15 cellular contexts compared by ENCODE assay signal in genomic region chr5:28374492-28374934, GRCh38.
DNase-seq lines count a peak whose midpoint lies in the region; ATAC-seq, FAIRE-seq and TF ChIP-seq lines count a peak whose summit lies in the region.
"Had no signal": no experiment of that assay in that cellular context is flagged by ENCODE, and none has a peak within 500 bp of the region (broad histone marks: within the 10 kb centered on the region; RNA-seq: fewer than 3 reads in every experiment).

No MANE protein-coding gene starts in this region.

- H3K4ac ChIP-seq in trophoblast cell (ENCODE audit: low read depth, low read length) = no peak overlapping the region

- H3K9me3 ChIP-seq in astrocyte (ENCODE audit: insufficient read depth, low read depth, low read length) = no peaks in the 10 kb centered on the region
- no peaks in the 10 kb centered on the region for H3K9me3 ChIP-seq in trophoblast cell (ENCODE audit: insufficient read depth, low read depth, low read length)

- no CpG with 5 or more reads among the region's 3 CpGs for WGBS in trophoblast cell (ENCODE audit: extremely low coverage, insufficient coverage, insufficient read length)

- no peaks in the 10 kb centered on the region for H4K20me1 ChIP-seq in astrocyte (ENCODE audit: insufficient read depth, low read length)

- H3K79me2 ChIP-seq in astrocyte (ENCODE audit: insufficient read depth, low read length) = no peaks in the 10 kb centered on the region
- no peaks in the 10 kb centered on the region for H3K79me2 ChIP-seq in trophoblast cell (ENCODE audit: control insufficient read depth, insufficient read depth, low read length, poor library complexity)

- no peaks in the 10 kb centered on the region for H3K27me3 ChIP-seq in astrocyte (ENCODE audit: insufficient read depth, low read length)
- H3K27me3 ChIP-seq in trophoblast cell (ENCODE audit: insufficient read depth, low read length) = no peaks in the 10 kb centered on the region

- H3K36me3 Mint-ChIP-seq in astrocyte (ENCODE audit: low read depth, unreplicated experiment) = no peaks in the 10 kb centered on the region
- no peaks in the 10 kb centered on the region for H3K36me3 Mint-ChIP-seq in activated CD8-positive, alpha-beta T cell treated with anti-CD3 and anti-CD28 coated beads for 36 hours (ENCODE audit: low read depth)

- H3K4me3 ChIP-seq in astrocyte (ENCODE audit: insufficient read depth, low read depth, low read length) (no peak overlapping the region), trophoblast cell (ENCODE audit: low read depth, low read length) (no peak overlapping the region)
- H3K4me3 ChIP-seq: skin epidermis had no signal

- H3K4me2 ChIP-seq in astrocyte (ENCODE audit: low read length) (no peak overlapping the region), trophoblast cell (ENCODE audit: low read length) (peak overlapping the region; percentile 24)

- peak; percentile 35 for DNase-seq in HS-27A (ENCODE audit: low read depth)
- DNase-seq in NCI-H226 = peak; percentile 99
- DNase-seq in astrocyte (ENCODE audit: low read depth) = peak; percentile 79
- peak; percentile 19 to 74 for DNase-seq in trophoblast cell
- DNase-seq in hepatic stellate cell (ENCODE audit: low spot score) = no peak
- no peak for DNase-seq in activated CD8-positive, alpha-beta T cell treated with anti-CD3 and anti-CD28 coated beads for 36 hours
- DNase-seq: caudate nucleus; CD4-positive, alpha-beta T cell; NCI-H2081 treated with DMSO at 0.1 percent for 48 hours; SHP77 had no signal

- H3K27ac ChIP-seq in astrocyte (ENCODE audit: low read depth, low read length) = no peak overlapping the region
- peak overlapping the region; percentile 94 for H3K27ac ChIP-seq in trophoblast cell (ENCODE audit: low read depth, low read length)
- H3K27ac ChIP-seq: skin epidermis had no signal

- H3K9me3 Mint-ChIP-seq in astrocyte (ENCODE audit: unreplicated experiment) = peaks cover 9% of the 10 kb centered on the region
- H3K9me3 Mint-ChIP-seq in activated CD8-positive, alpha-beta T cell treated with anti-CD3 and anti-CD28 coated beads for 36 hours = peaks cover 20% of the 10 kb centered on the region

- H4K12ac ChIP-seq in trophoblast cell (ENCODE audit: low read depth, low read length) = no peak overlapping the region

- no peak overlapping the region for H3K18ac ChIP-seq in trophoblast cell (ENCODE audit: low read length)

- H2AFZ ChIP-seq in astrocyte (ENCODE audit: low read depth, low read length) (no peak overlapping the region), trophoblast cell (ENCODE audit: insufficient read depth, low read length, poor library complexity) (no peak overlapping the region)

- H2BK5ac ChIP-seq in trophoblast cell (ENCODE audit: low read depth, low read length, poor library complexity) = peak overlapping the region; percentile 6

- POLR2A ChIA-PET in activated CD8-positive, alpha-beta T cell treated with anti-CD3 and anti-CD28 coated beads for 36 hours (lab: Charles Lee) = no interaction called here

- H3K9ac ChIP-seq in astrocyte (ENCODE audit: low read length) (no peak overlapping the region), trophoblast cell (ENCODE audit: low read length) (no peak overlapping the region)

- TF ChIP-seq CTCF in astrocyte (IDR thresholded peaks at IDR 0.05; ENCODE audit: insufficient read depth, low read depth, low read length) = no peak
- TF ChIP-seq CTCF in activated CD8-positive, alpha-beta T cell treated with anti-CD3 and anti-CD28 coated beads for 36 hours (IDR thresholded peaks at IDR 0.05) = no peak

- intact Hi-C loops in activated CD8-positive, alpha-beta T cell treated with anti-CD3 and anti-CD28 coated beads for 36 hours (cut with micrococcal nuclease) = no loop called here

- no peak for ATAC-seq in GM19463 (IDR thresholded peaks at IDR 0.05; ENCODE audit: unreplicated experiment)
- no peak for ATAC-seq in activated CD8-positive, alpha-beta T cell treated with anti-CD3 and anti-CD28 coated beads for 36 hours
- ATAC-seq: left lobe of liver had no signal

- H4K8ac ChIP-seq in trophoblast cell (ENCODE audit: low read depth, low read length) = peak overlapping the region; percentile 26

- no peak overlapping the region for H3K4me3 Mint-ChIP-seq in astrocyte (ENCODE audit: unreplicated experiment)
- no peak overlapping the region for H3K4me3 Mint-ChIP-seq in activated CD8-positive, alpha-beta T cell treated with anti-CD3 and anti-CD28 coated beads for 36 hours
- H3K4me3 Mint-ChIP-seq: CD4-positive, alpha-beta T cell; nephron had no signal

- no peaks in the 10 kb centered on the region for H3K36me3 ChIP-seq in astrocyte (ENCODE audit: insufficient read depth, low read length)
- H3K36me3 ChIP-seq in trophoblast cell (ENCODE audit: control insufficient read depth in 1 of 2, insufficient read depth in 2 of 2, low read length in 2 of 2) = no peaks in the 10 kb centered on the region

- peaks cover 9% of the 10 kb centered on the region for H3K4me1 Mint-ChIP-seq in astrocyte (ENCODE audit: low read depth, unreplicated experiment)
- no peaks in the 10 kb centered on the region for H3K4me1 Mint-ChIP-seq in activated CD8-positive, alpha-beta T cell treated with anti-CD3 and anti-CD28 coated beads for 36 hours (ENCODE audit: low read depth)
- H3K4me1 Mint-ChIP-seq: nephron had no signal

- H2BK12ac ChIP-seq in trophoblast cell (ENCODE audit: low read length) = peak overlapping the region; percentile 27

- FAIRE-seq in astrocyte (lab: Jason Lieb, UNC) = no peak
- FAIRE-seq: endometrium had no signal

- H3K14ac ChIP-seq in trophoblast cell (ENCODE audit: low read length) = no peak overlapping the region

- peaks cover 4% of the 10 kb centered on the region for H3K79me1 ChIP-seq in trophoblast cell (ENCODE audit: low read length)

- no peak overlapping the region for H2AK5ac ChIP-seq in trophoblast cell (ENCODE audit: low read length)

- H3K4me1 ChIP-seq in astrocyte (ENCODE audit: insufficient read depth, low read length) = no peaks in the 10 kb centered on the region
- H3K4me1 ChIP-seq in trophoblast cell (ENCODE audit: control insufficient read depth in 1 of 2, insufficient read depth in 2 of 2, low read length in 2 of 2) = peaks cover 4 to 6% of the 10 kb centered on the region in 2 experiments

- CTCF ChIA-PET in activated CD8-positive, alpha-beta T cell treated with anti-CD3 and anti-CD28 coated beads for 36 hours (lab: Charles Lee) = no interaction called here

- no peak overlapping the region for H4K91ac ChIP-seq in trophoblast cell (ENCODE audit: low read depth, low read length)

- H2BK120ac ChIP-seq in trophoblast cell (ENCODE audit: insufficient read depth, low read length, poor library complexity) = no peak overlapping the region

- H3K27ac Mint-ChIP-seq in astrocyte (ENCODE audit: unreplicated experiment) = peak overlapping the region; percentile 55
- H3K27ac Mint-ChIP-seq in activated CD8-positive, alpha-beta T cell treated with anti-CD3 and anti-CD28 coated beads for 36 hours = no peak overlapping the region
- H3K27ac Mint-ChIP-seq: CD4-positive, alpha-beta T cell; nephron had no signal

- H3K23ac ChIP-seq in trophoblast cell (ENCODE audit: low read length) = no peak overlapping the region

- no peaks in the 10 kb centered on the region for H3K27me3 Mint-ChIP-seq in astrocyte (ENCODE audit: low read depth, unreplicated experiment)
- H3K27me3 Mint-ChIP-seq in activated CD8-positive, alpha-beta T cell treated with anti-CD3 and anti-CD28 coated beads for 36 hours = no peaks in the 10 kb centered on the region
- H3K27me3 Mint-ChIP-seq: CD4-positive, alpha-beta T cell had no signal

Comparison
In these comparisons a context has a peak if more than half of its experiments do, and no peak if none do; other contexts are left out.
1. DNase-seq: peak in HS-27A (single experiment), NCI-H226 (single experiment), astrocyte (single experiment) and trophoblast cell (2 of 2); none in hepatic stellate cell (single experiment) and activated CD8-positive, alpha-beta T cell treated with anti-CD3 and anti-CD28 coated beads for 36 hours (single experiment).